In genomic region chr2:105369777-105370690, GRCh38 we compare ENCODE assay signal across 8 cellular contexts. TPM values are rescaled to one million over a fixed set of nuclear protein-coding genes. Genes with fewer than 3 reads are reported as not detected.
DNase-seq lines count a peak whose midpoint lies in the region; ATAC-seq lines count a peak whose summit lies in the region.

No MANE protein-coding gene starts in this region.

- CTCF ChIA-PET in CD8-positive, alpha-beta memory T cell (lab: Charles Lee) = interaction anchor here (0.9 to 6.8 kb wide), 5 partner anchors 10 to 157 kb away, joined by 3 to 99 read pairs (median 3); no protein-coding TSS in a partner anchor

- no peaks in the 10 kb centered on the region for H3K36me3 ChIP-seq in CD8-positive, alpha-beta memory T cell (ENCODE audit: insufficient read depth, low read length)

- no peaks in the 10 kb centered on the region for H3K9me3 ChIP-seq in CD8-positive, alpha-beta memory T cell (ENCODE audit: low read length)

- no peaks in the 10 kb centered on the region for H3K9me3 Mint-ChIP-seq in CD8-positive, alpha-beta memory T cell
- no peaks in the 10 kb centered on the region for H3K9me3 Mint-ChIP-seq in naive B cell

- ATAC-seq in GM19438 (IDR thresholded peaks at IDR 0.05; ENCODE audit: low read depth, unreplicated experiment) (peak; percentile 91), HG03460 (IDR thresholded peaks at IDR 0.05; ENCODE audit: unreplicated experiment) (peak; percentile 88), naive B cell (ENCODE audit: low read depth in 2 of 2) (peak; percentile 96 to 99)

- peak overlapping the region in 5 of 8 donors; percentile 14 to 80 (median 64) for H3K27ac Mint-ChIP-seq in CD8-positive, alpha-beta memory T cell
- H3K27ac Mint-ChIP-seq in naive B cell = peak overlapping the region in 2 of 6 donors; percentile 70 to 75

- no peak overlapping the region for H3K4me3 ChIP-seq in CD8-positive, alpha-beta memory T cell (ENCODE audit: low read length)

- H3K36me3 Mint-ChIP-seq in CD8-positive, alpha-beta memory T cell = peaks cover 0 to 2% (median 0%) of the 10 kb centered on the region in 3 donors
- H3K36me3 Mint-ChIP-seq in naive B cell = no peaks in the 10 kb centered on the region

- peaks cover 21 to 33% (median 25%) of the 10 kb centered on the region in 3 donors for H3K4me1 Mint-ChIP-seq in CD8-positive, alpha-beta memory T cell
- peaks cover 5 to 12% (median 9%) of the 10 kb centered on the region in 3 donors for H3K4me1 Mint-ChIP-seq in naive B cell

- peak; percentile 71 to 90 (median 75) for DNase-seq in CD8-positive, alpha-beta memory T cell
- DNase-seq in NOMO-1 treated with DMSO at 0.1 percent for 48 hours (lab: John Stamatoyannopoulos, UW; ENCODE audit: unreplicated experiment) (peak; percentile 86), activated T-cell treated with anti-CD3 and anti-CD28 coated beads for 1 hour (ENCODE audit: low read depth) (peak; percentile 80), epithelial cell of prostate (ENCODE audit: low read depth, low spot score) (peak; percentile 40), naive B cell (peak; percentile 65)
- DNase-seq in stimulated activated CD8-positive, alpha-beta memory T cell treated with anti-CD3 and anti-CD28 coated beads, Interleukin-7, amount 100 ng/mL, for 4 hours (ENCODE audit: low read depth in 2 of 2) = peak; percentile 70 to 74

- H3K4me1 ChIP-seq in CD8-positive, alpha-beta memory T cell (ENCODE audit: insufficient read depth, low read length) = peaks cover 14% of the 10 kb centered on the region

- H3K27ac ChIP-seq in CD8-positive, alpha-beta memory T cell (ENCODE audit: low read depth, low read length) = no peak overlapping the region
- peak overlapping the region; percentile 51 for H3K27ac ChIP-seq in epithelial cell of prostate

- POLR2A ChIA-PET in CD8-positive, alpha-beta memory T cell (lab: Charles Lee) = interaction anchor here (0.7 to 0.8 kb wide), 2 partner anchors 53 to 152 kb away, joined by 3 to 4 read pairs; no protein-coding TSS in a partner anchor

- H3K27me3 Mint-ChIP-seq in CD8-positive, alpha-beta memory T cell = no peaks in the 10 kb centered on the region
- peaks cover 7 to 18% (median 8%) of the 10 kb centered on the region in 3 donors for H3K27me3 Mint-ChIP-seq in naive B cell

- H3K27me3 ChIP-seq in CD8-positive, alpha-beta memory T cell (ENCODE audit: insufficient read depth, low read length, poor library complexity, severe bottlenecking) = no peaks in the 10 kb centered on the region

- peak overlapping the region in 6 of 7 donors; percentile 35 to 73 (median 64) for H3K4me3 Mint-ChIP-seq in CD8-positive, alpha-beta memory T cell
- peak overlapping the region in 2 of 8 donors; percentile 12 to 26 for H3K4me3 Mint-ChIP-seq in naive B cell

RNA-seq across cellular contexts. Expression of gene FHL2, which starts 28.8 kb away (rescaled TPM):
- total RNA-seq in CD8-positive, alpha-beta memory T cell = 1 to 10 TPM; 3.3 to 3.5 TPM
- 0.69 TPM for polyA plus RNA-seq in CD8-positive, alpha-beta memory T cell
- under 1 TPM in 4 of 6 donors, not detected in 2; 0.05 to 0.39 (median 0.24) TPM for polyA plus RNA-seq in naive B cell (ENCODE audit: low read depth in 6 of 6)

RNA-seq across cellular contexts. Expression of gene C2orf49, which starts 32.7 kb away (rescaled TPM):
- total RNA-seq in CD8-positive, alpha-beta memory T cell = 10 to 100 TPM; 19.4 to 20.0 TPM
- 8.4 TPM for polyA plus RNA-seq in CD8-positive, alpha-beta memory T cell
- 10 to 100 TPM; 12.0 to 16.3 (median 12.7) TPM for polyA plus RNA-seq in naive B cell (ENCODE audit: low read depth in 6 of 6)

RNA-seq across cellular contexts. Expression of gene TGFBRAP1, which starts 40.5 kb away (rescaled TPM):
- 10 to 100 TPM; 30.8 to 32.1 TPM for total RNA-seq in CD8-positive, alpha-beta memory T cell
- polyA plus RNA-seq in CD8-positive, alpha-beta memory T cell = 30.8 TPM
- 10 to 100 TPM; 17.2 to 31.2 (median 20.5) TPM for polyA plus RNA-seq in naive B cell (ENCODE audit: low read depth in 6 of 6)
